39 cellular contexts compared by ENCODE assay signal in genomic region chr7:129244220-129244619, GRCh38. TPM values are rescaled to one million over a fixed set of nuclear protein-coding genes. Genes with fewer than 3 reads are reported as not detected.
"Had no signal": no experiment of that assay in that cellular context is flagged by ENCODE, and none has a peak within 500 bp of the region (broad histone marks: within the 10 kb centered on the region; RNA-seq: fewer than 3 reads in every experiment).

No MANE protein-coding gene starts in this region.

- ATAC-seq: activated CD4-positive, alpha-beta T cell treated with anti-CD3 and anti-CD28 coated beads for 36 hours; activated CD4-positive, CD25-positive, alpha-beta regulatory T cell treated with anti-CD3 and anti-CD28 coated beads, Interleukin-2, amount 50 U/mL, for 24 hours; activated CD8-positive, alpha-beta memory T cell treated with anti-CD3 and anti-CD28 coated beads, Interleukin-2, amount 10 ng/mL, durations not matched to agents 7 days and 5 days; activated CD8-positive, alpha-beta T cell treated with anti-CD3 and anti-CD28 coated beads, Interleukin-2, amount 10 ng/mL, durations not matched to agents 7 days and 5 days; activated naive CD8-positive, alpha-beta T cell treated with anti-CD3 and anti-CD28 coated beads, Interleukin-2, amount 50 U/mL, for 24 hours had no signal

- H3K36me3 ChIP-seq: ascending aorta, cardiac muscle cell had no signal

- H3K27ac Mint-ChIP-seq: activated CD4-positive, alpha-beta memory T cell treated with anti-CD3 and anti-CD28 coated beads, Interleukin-2, amount 10 ng/mL, durations not matched to agents 7 days and 5 days; activated CD4-positive, alpha-beta T cell treated with anti-CD3 and anti-CD28 coated beads for 36 hours; activated CD4-positive, alpha-beta T cell treated with anti-CD3 and anti-CD28 coated beads, Interleukin-2, amount 10 ng/mL, durations not matched to agents 7 days and 5 days; activated CD8-positive, alpha-beta memory T cell treated with anti-CD3 and anti-CD28 coated beads, Interleukin-2, amount 10 ng/mL, durations not matched to agents 7 days and 5 days; activated CD8-positive, alpha-beta T cell treated with anti-CD3 and anti-CD28 coated beads, Interleukin-2, amount 10 ng/mL, durations not matched to agents 7 days and 5 days; activated naive CD4-positive, alpha-beta T cell treated with anti-CD3 and anti-CD28 coated beads, Interleukin-2, amount 10 ng/mL, durations not matched to agents 7 days and 5 days; activated naive CD4-positive, alpha-beta T cell treated with anti-CD3 and anti-CD28 coated beads, Interleukin-2, amount 50 U/mL, for 24 hours; activated naive CD8-positive, alpha-beta T cell; activated naive CD8-positive, alpha-beta T cell treated with anti-CD3 and anti-CD28 coated beads, Interleukin-2, amount 10 ng/mL, durations not matched to agents 7 days and 5 days; activated naive CD8-positive, alpha-beta T cell treated with anti-CD3 and anti-CD28 coated beads, Interleukin-2, amount 50 U/mL, for 24 hours; activated T-cell treated with anti-CD3 and anti-CD28 coated beads, Interleukin-2, amount 50 U/mL, for 24 hours; activated T-helper 2 cell treated with anti-CD3 and anti-CD28 coated beads, Interferon-gamma antibody, Interleukin-2, Interleukin-4, amounts not matched to agents 10 μg/mL and 5 μg/mL and 100 μg/mL, durations not matched to agents 14 hours and 24 hours and 36 hours; brain; T-helper 1 cell treated with Interleukin-12 subunit alpha and Interleukin-12 subunit beta and Interleukin-4 antibody, amounts not matched to agents 30 μg/mL and 1 μg/mL, for 36 hours; T-helper 2 cell treated with Interferon-gamma antibody and Interleukin-4, amounts not matched to agents 5 μg/mL and 100 μg/mL, for 36 hours had no signal

- DNase-seq: activated CD4-positive, alpha-beta memory T cell treated with anti-CD3 and anti-CD28 coated beads, Interleukin-2, amount 10 ng/mL, durations not matched to agents 7 days and 5 days; activated CD4-positive, alpha-beta T cell treated with anti-CD3 and anti-CD28 coated beads for 1 hour; activated CD4-positive, alpha-beta T cell treated with anti-CD3 and anti-CD28 coated beads for 36 hours; activated CD4-positive, alpha-beta T cell treated with anti-CD3 and anti-CD28 coated beads for 48 hours; activated CD4-positive, alpha-beta T cell treated with anti-CD3 and anti-CD28 coated beads, Interleukin-2, amount 10 ng/mL, durations not matched to agents 7 days and 5 days; activated CD4-positive, alpha-beta T cell treated with anti-CD3 and anti-CD28 coated beads, Interleukin-2, amount 50 U/mL, for 48 hours; activated CD4-positive, CD25-positive, alpha-beta regulatory T cell; activated CD8-positive, alpha-beta memory T cell treated with anti-CD3 and anti-CD28 coated beads for 24 hours; activated CD8-positive, alpha-beta memory T cell treated with anti-CD3 and anti-CD28 coated beads, Interleukin-2, amount 10 ng/mL, durations not matched to agents 7 days and 5 days; activated CD8-positive, alpha-beta memory T cell treated with anti-CD3 and anti-CD28 coated beads, Interleukin-2, amount 50 U/mL, for 48 hours; activated CD8-positive, alpha-beta T cell treated with anti-CD3 and anti-CD28 coated beads, Interleukin-2, amount 10 ng/mL, durations not matched to agents 7 days and 5 days; activated effector memory CD4-positive, alpha-beta T cell treated with Interleukin-2 at 50 U/mL for 16 hours; activated gamma-delta T cell; activated naive CD4-positive, alpha-beta T cell treated with anti-CD3 and anti-CD28 coated beads, Interleukin-2, amount 10 ng/mL, durations not matched to agents 7 days and 5 days; activated naive CD4-positive, alpha-beta T cell treated with Interleukin-2 at 50 U/mL for 16 hours; activated naive CD8-positive, alpha-beta T cell treated with anti-CD3 and anti-CD28 coated beads, Interleukin-2, amount 10 ng/mL, durations not matched to agents 7 days and 5 days; activated naive CD8-positive, alpha-beta T cell treated with anti-CD3 and anti-CD28 coated beads, Interleukin-2, amount 50 U/mL, for 24 hours; activated T-cell treated with anti-CD3 and anti-CD28 coated beads, Interleukin-2, amount 50 U/mL, for 24 hours; activated T-cell treated with anti-CD3 and anti-CD28 coated beads, Interleukin-2, amount 50 U/mL, for 48 hours; amygdala; anterior cingulate cortex; caudate nucleus; cerebellar nuclear complex; T-helper 1 cell; T-helper 2 cell; T-helper 9 cell had no signal

- H3K27ac ChIP-seq: ascending aorta, cardiac muscle cell, VCaP had no signal

- H3K9me3 Mint-ChIP-seq: activated CD4-positive, alpha-beta memory T cell treated with anti-CD3 and anti-CD28 coated beads, Interleukin-2, amount 10 ng/mL, durations not matched to agents 7 days and 5 days; activated CD4-positive, alpha-beta T cell treated with anti-CD3 and anti-CD28 coated beads, Interleukin-2, amount 10 ng/mL, durations not matched to agents 7 days and 5 days; activated naive CD4-positive, alpha-beta T cell treated with anti-CD3 and anti-CD28 coated beads, Interleukin-2, amount 10 ng/mL, durations not matched to agents 7 days and 5 days; activated naive CD4-positive, alpha-beta T cell treated with anti-CD3 and anti-CD28 coated beads, Interleukin-2, amount 50 U/mL, for 24 hours; activated T-cell treated with anti-CD3 and anti-CD28 coated beads, Interleukin-2, amount 50 U/mL, for 24 hours; activated T-helper 2 cell treated with anti-CD3 and anti-CD28 coated beads, Interferon-gamma antibody, Interleukin-2, Interleukin-4, amounts not matched to agents 10 μg/mL and 5 μg/mL and 100 μg/mL, durations not matched to agents 14 hours and 24 hours and 36 hours; central memory CD8-positive, alpha-beta T cell; T-helper 1 cell treated with Interleukin-12 subunit alpha and Interleukin-12 subunit beta and Interleukin-4 antibody, amounts not matched to agents 30 μg/mL and 1 μg/mL, for 36 hours; T-helper 2 cell treated with Interferon-gamma antibody and Interleukin-4, amounts not matched to agents 5 μg/mL and 100 μg/mL, for 36 hours had no signal

- H3K27me3 Mint-ChIP-seq: activated CD4-positive, alpha-beta memory T cell treated with anti-CD3 and anti-CD28 coated beads, Interleukin-2, amount 10 ng/mL, durations not matched to agents 7 days and 5 days; activated CD4-positive, alpha-beta T cell treated with anti-CD3 and anti-CD28 coated beads for 36 hours; activated CD4-positive, alpha-beta T cell treated with anti-CD3 and anti-CD28 coated beads, Interleukin-2, amount 10 ng/mL, durations not matched to agents 7 days and 5 days; activated CD8-positive, alpha-beta memory T cell treated with anti-CD3 and anti-CD28 coated beads, Interleukin-2, amount 10 ng/mL, durations not matched to agents 7 days and 5 days; activated naive CD4-positive, alpha-beta T cell treated with anti-CD3 and anti-CD28 coated beads, Interleukin-2, amount 10 ng/mL, durations not matched to agents 7 days and 5 days; activated naive CD4-positive, alpha-beta T cell treated with anti-CD3 and anti-CD28 coated beads, Interleukin-2, amount 50 U/mL, for 24 hours; activated naive CD8-positive, alpha-beta T cell; activated naive CD8-positive, alpha-beta T cell treated with anti-CD3 and anti-CD28 coated beads, Interleukin-2, amount 10 ng/mL, durations not matched to agents 7 days and 5 days; activated naive CD8-positive, alpha-beta T cell treated with anti-CD3 and anti-CD28 coated beads, Interleukin-2, amount 50 U/mL, for 24 hours; activated T-cell treated with anti-CD3 and anti-CD28 coated beads, Interleukin-2, amount 50 U/mL, for 24 hours; brain; central memory CD8-positive, alpha-beta T cell had no signal

- FAIRE-seq: bronchial epithelial cell, TTC549 had no signal

- H3K27me3 ChIP-seq: ascending aorta, cardiac muscle cell had no signal

- H3K4me3 Mint-ChIP-seq: activated CD4-positive, alpha-beta memory T cell treated with anti-CD3 and anti-CD28 coated beads, Interleukin-2, amount 10 ng/mL, durations not matched to agents 7 days and 5 days; activated CD4-positive, alpha-beta T cell treated with anti-CD3 and anti-CD28 coated beads for 36 hours; activated CD4-positive, alpha-beta T cell treated with anti-CD3 and anti-CD28 coated beads, Interleukin-2, amount 10 ng/mL, durations not matched to agents 7 days and 5 days; activated CD8-positive, alpha-beta memory T cell treated with anti-CD3 and anti-CD28 coated beads, Interleukin-2, amount 10 ng/mL, durations not matched to agents 7 days and 5 days; activated CD8-positive, alpha-beta T cell treated with anti-CD3 and anti-CD28 coated beads, Interleukin-2, amount 10 ng/mL, durations not matched to agents 7 days and 5 days; activated naive CD4-positive, alpha-beta T cell treated with anti-CD3 and anti-CD28 coated beads, Interleukin-2, amount 10 ng/mL, durations not matched to agents 7 days and 5 days; activated naive CD4-positive, alpha-beta T cell treated with anti-CD3 and anti-CD28 coated beads, Interleukin-2, amount 50 U/mL, for 24 hours; activated naive CD8-positive, alpha-beta T cell; activated naive CD8-positive, alpha-beta T cell treated with anti-CD3 and anti-CD28 coated beads, Interleukin-2, amount 10 ng/mL, durations not matched to agents 7 days and 5 days; activated naive CD8-positive, alpha-beta T cell treated with anti-CD3 and anti-CD28 coated beads, Interleukin-2, amount 50 U/mL, for 24 hours; activated T-cell treated with anti-CD3 and anti-CD28 coated beads, Interleukin-2, amount 50 U/mL, for 24 hours; brain; central memory CD8-positive, alpha-beta T cell; T-helper 1 cell treated with Interleukin-12 subunit alpha and Interleukin-12 subunit beta and Interleukin-4 antibody, amounts not matched to agents 30 μg/mL and 1 μg/mL, for 36 hours; T-helper 2 cell treated with Interferon-gamma antibody and Interleukin-4, amounts not matched to agents 5 μg/mL and 100 μg/mL, for 36 hours had no signal

- H3K4me1 Mint-ChIP-seq: activated CD4-positive, alpha-beta memory T cell treated with anti-CD3 and anti-CD28 coated beads, Interleukin-2, amount 10 ng/mL, durations not matched to agents 7 days and 5 days; activated CD4-positive, alpha-beta T cell treated with anti-CD3 and anti-CD28 coated beads, Interleukin-2, amount 10 ng/mL, durations not matched to agents 7 days and 5 days; activated CD8-positive, alpha-beta memory T cell treated with anti-CD3 and anti-CD28 coated beads, Interleukin-2, amount 10 ng/mL, durations not matched to agents 7 days and 5 days; activated naive CD4-positive, alpha-beta T cell treated with anti-CD3 and anti-CD28 coated beads, Interleukin-2, amount 10 ng/mL, durations not matched to agents 7 days and 5 days; activated naive CD8-positive, alpha-beta T cell treated with anti-CD3 and anti-CD28 coated beads, Interleukin-2, amount 10 ng/mL, durations not matched to agents 7 days and 5 days; activated naive CD8-positive, alpha-beta T cell treated with anti-CD3 and anti-CD28 coated beads, Interleukin-2, amount 50 U/mL, for 24 hours had no signal

- H3K4me3 ChIP-seq: ascending aorta, cardiac muscle cell had no signal

- H3K4me1 ChIP-seq: ascending aorta had no signal

- H3K9me3 ChIP-seq: ascending aorta had no signal

RNA-seq across cellular contexts. Expression of gene SMO, which starts 55.8 kb away (rescaled TPM):
- total RNA-seq: activated CD4-positive, alpha-beta memory T cell treated with anti-CD3 and anti-CD28 coated beads, Interleukin-2, amount 10 ng/mL, durations not matched to agents 7 days and 5 days; activated CD4-positive, alpha-beta T cell treated with anti-CD3 and anti-CD28 coated beads, Interleukin-2, amount 10 ng/mL, durations not matched to agents 7 days and 5 days; activated CD8-positive, alpha-beta T cell treated with anti-CD3 and anti-CD28 coated beads, Interleukin-2, amount 10 ng/mL, durations not matched to agents 7 days and 5 days had no signal
